Comparison of ENCODE assay signal across 9 cellular contexts in the genomic region with DNA sequence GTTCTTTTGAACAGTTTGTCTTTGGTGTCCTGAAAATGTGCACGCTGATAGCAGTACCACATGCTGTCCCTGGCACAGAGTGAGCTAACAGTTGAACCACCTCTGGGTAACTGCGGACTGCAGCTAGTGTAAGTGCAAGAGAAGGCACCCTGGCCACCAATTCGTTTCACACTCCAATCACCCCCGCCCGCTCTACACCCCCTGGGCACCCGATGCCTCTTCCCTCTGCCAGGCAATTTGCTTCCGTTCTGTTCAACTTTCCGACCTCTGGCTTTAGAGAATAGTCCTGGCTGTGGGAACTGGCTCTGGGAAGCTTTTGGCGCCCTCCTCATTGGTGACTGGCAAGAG. TPM values are rescaled to one million over a fixed set of nuclear protein-coding genes. Genes with fewer than 3 reads are reported as not detected.
A peak's percentile ranks its signal among the peaks of the same experiment; 100 is the strongest.
DNase-seq lines count a peak whose midpoint lies in the region; ATAC-seq and TF ChIP-seq lines count a peak whose summit lies in the region.
"Had no signal": no experiment of that assay in that cellular context is flagged by ENCODE, and none has a peak within 500 bp of the region (broad histone marks: within the 10 kb centered on the region; RNA-seq: fewer than 3 reads in every experiment).

No MANE protein-coding gene starts in this region.

- ATAC-seq in HG03108 (IDR thresholded peaks at IDR 0.05; ENCODE audit: unreplicated experiment), result peak; percentile 15

- peak overlapping the region; percentile 91 for H3K4me3 Mint-ChIP-seq in osteocyte (ENCODE audit: unreplicated experiment)

- 6 to 9% methylated on average over 9 of the region's 9 CpGs for WGBS in esophagus, 2 donors

- TF ChIP-seq CTCF in osteocyte (IDR thresholded peaks at IDR 0.05), result no peak

- peak overlapping the region; percentile 92 for H3K27ac Mint-ChIP-seq in osteocyte (ENCODE audit: unreplicated experiment)

- no peaks in the 10 kb centered on the region for H3K27me3 Mint-ChIP-seq in osteocyte (ENCODE audit: unreplicated experiment)

- peaks cover 0 to 3% of the 10 kb centered on the region in 2 donors for H3K4me1 ChIP-seq in esophagus (ENCODE audit: control insufficient read depth in 2 of 2, insufficient read depth in 2 of 2, low read length in 1 of 2)

- H3K9me3 ChIP-seq in esophagus (ENCODE audit: control insufficient read depth in 2 of 2, insufficient read depth in 1 of 2, low read depth in 1 of 2, low read length in 1 of 2), result no peaks in the 10 kb centered on the region

- H3K27me3 ChIP-seq in esophagus (ENCODE audit: control insufficient read depth in 1 of 2, insufficient read depth in 2 of 2, low read length in 2 of 2), result peaks cover 0 to 6% of the 10 kb centered on the region in 2 donors

- no peaks in the 10 kb centered on the region for H3K36me3 Mint-ChIP-seq in osteocyte (ENCODE audit: unreplicated experiment)

- H3K36me3 ChIP-seq in esophagus (ENCODE audit: control insufficient read depth in 2 of 2, insufficient read depth in 2 of 2, low read length in 1 of 2), result no peaks in the 10 kb centered on the region

- no peaks in the 10 kb centered on the region for H3K9me3 Mint-ChIP-seq in osteocyte (ENCODE audit: unreplicated experiment)

- DNase-seq in DMS 273 (lab: John Stamatoyannopoulos, UW; ENCODE audit: unreplicated experiment) (peak; percentile 34), DMS 273 treated with DMSO at 0.1 percent for 48 hours (lab: John Stamatoyannopoulos, UW) (no peak), osteocyte (ENCODE audit: extremely low spot score, unreplicated experiment) (no peak), NCI-H2081 (lab: John Stamatoyannopoulos, UW) (no peak), COLO829 (ENCODE audit: low spot score) (no peak)
- peak; percentile 60 for DNase-seq in activated CD4-positive, alpha-beta T cell treated with anti-CD3 and anti-CD28 coated beads for 48 hours

- H3K4me1 Mint-ChIP-seq in osteocyte (ENCODE audit: unreplicated experiment), result peaks cover 21% of the 10 kb centered on the region

- peak overlapping the region; percentile 20 to 30 for H3K27ac ChIP-seq in esophagus (ENCODE audit: low read depth in 2 of 2, low read length in 1 of 2)
- H3K27ac ChIP-seq: 22Rv1 had no signal

- peak overlapping the region; percentile 61 to 67 for H3K4me3 ChIP-seq in esophagus (ENCODE audit: low read depth in 1 of 2, low read length in 2 of 2)

RNA-seq across cellular contexts. Expression of a gene that starts 1.4 kb away (rescaled TPM):
- 1 to 10 TPM; 1.7 to 2.5 TPM for polyA plus RNA-seq in esophagus
- 13.1 and 15.2 TPM in 2 replicates for total RNA-seq in osteocyte

Comparison
In these comparisons a context has a peak if more than half of its experiments do, and no peak if none do; other contexts are left out.
1. DNase-seq: peak in DMS 273 (single experiment) and activated CD4-positive, alpha-beta T cell treated with anti-CD3 and anti-CD28 coated beads for 48 hours (single experiment); none in DMS 273 treated with DMSO at 0.1 percent for 48 hours (single experiment), osteocyte (single experiment), NCI-H2081 (0 of 2) and COLO829 (single experiment).